In the genomic region with DNA sequence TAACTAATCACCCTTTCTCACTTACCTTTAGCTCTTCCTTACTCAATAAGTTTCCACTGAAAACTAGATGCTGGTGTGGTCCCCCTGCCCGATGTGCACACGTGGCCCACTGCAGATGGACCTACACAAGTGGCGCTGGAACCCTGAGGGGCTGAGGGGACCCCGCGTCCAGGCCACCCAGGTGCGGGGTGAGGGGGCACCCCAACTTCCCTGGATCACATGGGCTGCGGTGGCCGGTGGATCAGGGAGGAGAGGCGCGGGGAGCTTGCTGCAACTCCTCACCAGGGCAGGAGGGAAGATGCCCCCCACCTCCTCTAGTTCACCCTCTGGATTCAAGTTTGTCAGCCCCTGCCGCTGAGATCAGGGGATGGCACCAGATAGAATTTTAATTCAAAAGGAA, we compare ENCODE assay signal across 27 cellular contexts. TPM values are rescaled to one million over a fixed set of nuclear protein-coding genes. Genes with fewer than 3 reads are reported as not detected.
"Had no signal": no experiment of that assay in that cellular context is flagged by ENCODE, and none has a peak within 500 bp of the region (broad histone marks: within the 10 kb centered on the region; RNA-seq: fewer than 3 reads in every experiment).

No MANE protein-coding gene starts in this region.

- H3K27ac ChIP-seq: coronary artery, esophagus squamous epithelium, ovary, psoas muscle, stomach, thyroid gland, vagina had no signal

- H3K36me3 Mint-ChIP-seq: immature natural killer cell; naive thymus-derived CD8-positive, alpha-beta T cell had no signal

- H3K36me3 ChIP-seq: esophagus squamous epithelium, lower lobe of right lung, ovary, spleen, stomach, thyroid gland, vagina had no signal

- DNase-seq: effector memory CD8-positive, alpha-beta T cell; erythroblast; esophagus squamous epithelium; foreskin melanocyte; hypothalamus; immature natural killer cell; islet precursor cell; left ventricle myocardium superior; lower lobe of right lung; midbrain; naive thymus-derived CD8-positive, alpha-beta T cell; nephron progenitor cell; occipital lobe; ovary; posterior cingulate gyrus; psoas muscle; right cardiac atrium; spleen; stimulated activated CD4-positive, alpha-beta T cell treated with anti-CD3 and anti-CD28 coated beads, Interleukin-4, amount 100 ng/mL, for 4 hours; stimulated activated naive CD4-positive, alpha-beta T cell treated with Interleukin-2 at 50 U/mL for 16 hours; stomach; thyroid gland; trophoblast cell had no signal

- H3K9me3 Mint-ChIP-seq: effector memory CD8-positive, alpha-beta T cell; immature natural killer cell; naive thymus-derived CD8-positive, alpha-beta T cell; nephron progenitor cell had no signal

- H3K27ac Mint-ChIP-seq: effector memory CD8-positive, alpha-beta T cell; immature natural killer cell; nephron progenitor cell had no signal

- ATAC-seq: effector memory CD8-positive, alpha-beta T cell; left ventricle myocardium superior; lower lobe of right lung; naive thymus-derived CD8-positive, alpha-beta T cell; psoas muscle; right cardiac atrium had no signal

- H3K27me3 ChIP-seq: ovary, spleen, stomach, thyroid gland, vagina had no signal

- H3K4me3 Mint-ChIP-seq: effector memory CD8-positive, alpha-beta T cell; immature natural killer cell; naive thymus-derived CD8-positive, alpha-beta T cell; nephron progenitor cell had no signal

- H3K9me3 ChIP-seq: esophagus squamous epithelium, lower lobe of right lung, ovary, psoas muscle, spleen, stomach, thyroid gland, vagina had no signal

- H3K4me3 ChIP-seq: coronary artery, esophagus squamous epithelium, lower lobe of right lung, ovary, psoas muscle, skin epidermis, spleen, stomach, thyroid gland, vagina had no signal

- H3K27me3 Mint-ChIP-seq: effector memory CD8-positive, alpha-beta T cell had no signal

RNA-seq across cellular contexts. Expression of a gene that starts 12.5 kb away (rescaled TPM):
- total RNA-seq: dermis microvascular lymphatic vessel endothelial cell had no signal
